Comparison of ENCODE assay signal across 10 cellular contexts in the genomic region with DNA sequence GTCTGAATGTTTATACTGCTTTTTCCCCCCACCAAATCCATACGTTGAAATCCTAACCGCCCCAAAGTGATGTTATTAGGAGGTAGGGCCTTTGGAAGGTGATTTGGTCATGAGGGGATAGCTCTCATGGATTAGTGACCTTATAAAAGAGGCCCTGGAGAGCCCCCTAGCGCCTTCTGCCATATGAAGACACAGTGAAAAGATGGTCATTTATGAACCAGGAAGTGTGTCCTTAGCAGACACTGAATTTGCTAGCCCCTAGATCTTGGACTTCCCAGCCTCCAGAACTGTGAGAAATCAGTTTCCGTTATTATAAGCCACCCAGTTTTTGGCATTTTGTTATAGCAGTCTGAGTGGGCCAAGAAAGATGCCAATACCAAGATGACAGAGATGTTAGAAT. TPM values are rescaled to one million over a fixed set of nuclear protein-coding genes. Genes with fewer than 3 reads are reported as not detected.
DNase-seq lines count a peak whose midpoint lies in the region; ATAC-seq and TF ChIP-seq lines count a peak whose summit lies in the region.
"Had no signal": no experiment of that assay in that cellular context is flagged by ENCODE, and none has a peak within 500 bp of the region (broad histone marks: within the 10 kb centered on the region; RNA-seq: fewer than 3 reads in every experiment).

No MANE protein-coding gene starts in this region.

- H3K36me3 Mint-ChIP-seq in activated T-cell treated with anti-CD3 and anti-CD28 coated beads, Interleukin-2, amount 50 U/mL, for 72 hours (ENCODE audit: insufficient read depth in 2 of 2): no peaks in the 10 kb centered on the region
- H3K36me3 Mint-ChIP-seq: activated naive CD4-positive, alpha-beta T cell treated with anti-CD3 and anti-CD28 coated beads, Interleukin-2, amount 50 U/mL, for 24 hours had no signal

- H3K27me3 ChIP-seq in mammary epithelial cell (ENCODE audit: insufficient read depth, low read length): no peaks in the 10 kb centered on the region

- peaks cover 15% of the 10 kb centered on the region for H3K4me1 Mint-ChIP-seq in activated T-cell treated with anti-CD3 and anti-CD28 coated beads, Interleukin-2, amount 50 U/mL, for 72 hours (ENCODE audit: low read depth)
- H3K4me1 Mint-ChIP-seq: activated naive CD4-positive, alpha-beta T cell treated with anti-CD3 and anti-CD28 coated beads, Interleukin-2, amount 50 U/mL, for 24 hours had no signal

- peak; percentile 30 to 49 for ATAC-seq in activated T-cell treated with anti-CD3 and anti-CD28 coated beads, Interleukin-2, amount 50 U/mL, for 72 hours (replicated peaks in 1 of 2)
- ATAC-seq in GM18498 (IDR thresholded peaks at IDR 0.05; ENCODE audit: unreplicated experiment): no peak
- no peak for ATAC-seq in stimulated activated naive CD8-positive, alpha-beta T cell treated with anti-CD3 and anti-CD28 coated beads, Interleukin-15, Interleukin-2, amounts not matched to agents 100 U/mL and 50 U/mL, for 24 hours

- no peak overlapping the region for H3K9ac ChIP-seq in mammary epithelial cell (ENCODE audit: insufficient read depth, low read length)
- H3K9ac ChIP-seq: KMS-11 had no signal

- CTCF ChIA-PET in mammary epithelial cell (lab: Charles Lee; ENCODE audit: low non-redundant PET): no interaction called here

- no peak overlapping the region for H2AFZ ChIP-seq in mammary epithelial cell (ENCODE audit: low read depth, low read length)

- H3K9me3 ChIP-seq in mammary epithelial cell (replicated peaks; ENCODE audit: insufficient read depth, low read length): no peaks in the 10 kb centered on the region

- no peaks in the 10 kb centered on the region for H3K36me3 ChIP-seq in mammary epithelial cell (ENCODE audit: insufficient read depth, low read length)

- H3K27me3 Mint-ChIP-seq in activated T-cell treated with anti-CD3 and anti-CD28 coated beads, Interleukin-2, amount 50 U/mL, for 72 hours (ENCODE audit: low read depth): no peaks in the 10 kb centered on the region
- H3K27me3 Mint-ChIP-seq: activated naive CD4-positive, alpha-beta T cell treated with anti-CD3 and anti-CD28 coated beads, Interleukin-2, amount 50 U/mL, for 24 hours had no signal

- H3K9me3 Mint-ChIP-seq in activated T-cell treated with anti-CD3 and anti-CD28 coated beads, Interleukin-2, amount 50 U/mL, for 72 hours: no peaks in the 10 kb centered on the region
- H3K9me3 Mint-ChIP-seq: activated naive CD4-positive, alpha-beta T cell treated with anti-CD3 and anti-CD28 coated beads, Interleukin-2, amount 50 U/mL, for 24 hours had no signal

- no peaks in the 10 kb centered on the region for H4K20me1 ChIP-seq in mammary epithelial cell (ENCODE audit: insufficient read depth, low read length)

- DNase-seq in activated T-cell treated with anti-CD3 and anti-CD28 coated beads, Interleukin-2, amount 50 U/mL, for 72 hours: no peak
- DNase-seq in activated T-cell treated with anti-CD3 and anti-CD28 coated beads, Interleukin-2, amount 50 U/mL, for 48 hours: no peak
- DNase-seq in NCI-H146 (lab: John Stamatoyannopoulos, UW): peak; percentile 38
- peak; percentile 20 for DNase-seq in mammary epithelial cell
- DNase-seq in retinal pigment epithelial cell (ENCODE audit: low read depth): peak; percentile 6
- no peak for DNase-seq in foreskin melanocyte
- DNase-seq in stimulated activated naive CD8-positive, alpha-beta T cell treated with anti-CD3 and anti-CD28 coated beads, Interleukin-15, Interleukin-2, amounts not matched to agents 100 U/mL and 50 U/mL, for 24 hours: no peak

- H3K4me3 Mint-ChIP-seq in activated T-cell treated with anti-CD3 and anti-CD28 coated beads, Interleukin-2, amount 50 U/mL, for 72 hours: no peak overlapping the region
- H3K4me3 Mint-ChIP-seq: activated naive CD4-positive, alpha-beta T cell treated with anti-CD3 and anti-CD28 coated beads, Interleukin-2, amount 50 U/mL, for 24 hours had no signal

- no peak overlapping the region for H3K4me2 ChIP-seq in mammary epithelial cell (ENCODE audit: insufficient read depth, low read depth, low read length)
- H3K4me2 ChIP-seq: KMS-11 had no signal

- H3K27ac Mint-ChIP-seq in activated T-cell treated with anti-CD3 and anti-CD28 coated beads, Interleukin-2, amount 50 U/mL, for 72 hours: peak overlapping the region; percentile 85
- H3K27ac Mint-ChIP-seq: activated naive CD4-positive, alpha-beta T cell treated with anti-CD3 and anti-CD28 coated beads, Interleukin-2, amount 50 U/mL, for 24 hours had no signal

- 89% methylated on average over 4 of the region's 4 CpGs for WGBS in mammary epithelial cell (ENCODE audit: low coverage, missing lambda C conversion rate)

- H3K27ac ChIP-seq in mammary epithelial cell (ENCODE audit: insufficient read depth, low read depth, low read length): no peak overlapping the region
- H3K27ac ChIP-seq: KMS-11 had no signal

- no peaks in the 10 kb centered on the region for H3K4me1 ChIP-seq in mammary epithelial cell (ENCODE audit: insufficient read depth, low read length)

- H3K4me3 ChIP-seq in mammary epithelial cell (replicated peaks in 1 of 3; ENCODE audit: insufficient read depth in 1 of 3, low read depth in 2 of 3, low read length in 3 of 3): no peak overlapping the region
- H3K4me3 ChIP-seq in retinal pigment epithelial cell (ENCODE audit: low read length): no peak overlapping the region

- TF ChIP-seq CTCF in mammary epithelial cell (conservative IDR thresholded peaks at IDR 0.05 in 1 of 2, IDR thresholded peaks at IDR 0.05 in 1 of 2; ENCODE audit: extremely low read depth in 1 of 2, insufficient read depth in 1 of 2, low read depth in 1 of 2, low read length in 2 of 2) (peak in 1 of 2 donors; percentile 23), retinal pigment epithelial cell (conservative IDR thresholded peaks at IDR 0.05; ENCODE audit: low read depth, low read length) (peak; percentile 54)

- no peaks in the 10 kb centered on the region for H3K79me2 ChIP-seq in mammary epithelial cell (ENCODE audit: insufficient read depth, low read length)

- intact Hi-C loops in mammary epithelial cell (cut with micrococcal nuclease): loop anchor here (10.0 kb wide), 1 partner anchor 653 kb away; no protein-coding TSS in a partner anchor

- in situ Hi-C loops in mammary epithelial cell (cut with MboI; ENCODE audit: low sequenced_read_pairs in 2 of 2): no loop called here

- BruUV-seq in mammary epithelial cell (replicated peaks; lab: Mats Ljungman, UMichigan): no TSS peak

- dilution Hi-C loops in mammary epithelial cell (cut with HindIII; ENCODE audit: low sequenced_read_pairs): no loop called here

RNA-seq across cellular contexts. Expression of gene TSN, which starts 7.2 kb away (rescaled TPM):
- total RNA-seq in activated T-cell treated with anti-CD3 and anti-CD28 coated beads, Interleukin-2, amount 50 U/mL, for 72 hours: 10 to 100 TPM; 67.6 to 82.1 TPM
- 10 to 100 TPM; 54.0 to 62.6 TPM for total RNA-seq in mammary epithelial cell
- polyA plus RNA-seq in mammary epithelial cell: 31.7 TPM
- 177 TPM for polyA minus RNA-seq in mammary epithelial cell

RNA-seq across cellular contexts. Expression of gene NIFK, which starts 11.5 kb away (rescaled TPM):
- 100 to 1,000 TPM; 118 to 137 TPM for total RNA-seq in activated T-cell treated with anti-CD3 and anti-CD28 coated beads, Interleukin-2, amount 50 U/mL, for 72 hours
- total RNA-seq in mammary epithelial cell: 10 to 100 TPM; 44.5 to 88.7 TPM
- 27.5 TPM for polyA plus RNA-seq in mammary epithelial cell
- polyA minus RNA-seq in mammary epithelial cell: 14.3 TPM

Comparison
In these comparisons a context has a peak if more than half of its experiments do, and no peak if none do; other contexts are left out.
1. ATAC-seq: peak in activated T-cell treated with anti-CD3 and anti-CD28 coated beads, Interleukin-2, amount 50 U/mL, for 72 hours (2 of 2); none in GM18498 (single experiment) and stimulated activated naive CD8-positive, alpha-beta T cell treated with anti-CD3 and anti-CD28 coated beads, Interleukin-15, Interleukin-2, amounts not matched to agents 100 U/mL and 50 U/mL, for 24 hours (single experiment).
2. DNase-seq: peak in NCI-H146 (single experiment), mammary epithelial cell (single experiment) and retinal pigment epithelial cell (single experiment); none in activated T-cell treated with anti-CD3 and anti-CD28 coated beads, Interleukin-2, amount 50 U/mL, for 72 hours (0 of 2), activated T-cell treated with anti-CD3 and anti-CD28 coated beads, Interleukin-2, amount 50 U/mL, for 48 hours (0 of 2), foreskin melanocyte (single experiment) and stimulated activated naive CD8-positive, alpha-beta T cell treated with anti-CD3 and anti-CD28 coated beads, Interleukin-15, Interleukin-2, amounts not matched to agents 100 U/mL and 50 U/mL, for 24 hours (single experiment).